In the genomic region with DNA sequence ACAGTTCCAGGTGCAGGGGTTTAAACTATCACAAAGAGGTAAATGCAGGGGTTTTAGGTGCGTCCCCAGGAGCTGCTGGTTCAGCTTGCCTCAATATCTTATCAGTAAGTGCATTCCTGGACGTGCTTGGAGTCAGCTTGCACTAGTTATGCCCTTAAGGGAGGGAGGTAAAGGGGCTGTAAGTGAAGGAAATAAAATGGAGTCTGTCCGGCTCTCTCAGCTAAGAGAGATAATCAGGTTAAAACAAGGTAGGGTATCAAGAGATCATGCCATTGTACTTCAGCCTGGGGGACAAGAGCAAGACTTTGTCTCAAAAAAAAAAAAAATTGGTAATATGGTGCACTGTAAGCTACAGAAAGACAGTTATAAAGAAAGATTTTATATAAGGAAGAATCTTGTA, we compare ENCODE assay signal across 17 cellular contexts.
"Had no signal": no experiment of that assay in that cellular context is flagged by ENCODE, and none has a peak within 500 bp of the region (broad histone marks: within the 10 kb centered on the region; RNA-seq: fewer than 3 reads in every experiment).

No MANE protein-coding gene starts in this region.

- H3K4me3 ChIP-seq: ascending aorta, body of pancreas, PC-9 had no signal

- H3K27ac Mint-ChIP-seq: activated CD8-positive, alpha-beta T cell treated with anti-CD3 and anti-CD28 coated beads, Interleukin-2, amount 10 ng/mL, durations not matched to agents 7 days and 5 days; activated naive CD4-positive, alpha-beta T cell treated with anti-CD3 and anti-CD28 coated beads, Interleukin-2, amount 50 U/mL, for 24 hours had no signal

- H3K27me3 ChIP-seq: ascending aorta, body of pancreas had no signal

- DNase-seq: activated CD4-positive, alpha-beta T cell treated with anti-CD3 and anti-CD28 coated beads, Interleukin-2, amount 50 U/mL, for 1 hour; activated CD4-positive, CD25-positive, alpha-beta regulatory T cell; activated CD8-positive, alpha-beta memory T cell treated with anti-CD3 and anti-CD28 coated beads, Interleukin-2, amount 50 U/mL, for 48 hours; activated T-cell treated with anti-CD3 and anti-CD28 coated beads, Interleukin-2, amount 50 U/mL, for 1 hour; amniotic stem cell; NCI-H1092; NCI-H2107; NCI-H226; SIG-M5 had no signal

- H3K27me3 Mint-ChIP-seq: activated naive CD4-positive, alpha-beta T cell treated with anti-CD3 and anti-CD28 coated beads, Interleukin-2, amount 50 U/mL, for 24 hours had no signal

- H3K4me3 Mint-ChIP-seq: activated CD8-positive, alpha-beta T cell treated with anti-CD3 and anti-CD28 coated beads, Interleukin-2, amount 10 ng/mL, durations not matched to agents 7 days and 5 days; activated naive CD4-positive, alpha-beta T cell treated with anti-CD3 and anti-CD28 coated beads, Interleukin-2, amount 50 U/mL, for 24 hours; central memory CD8-positive, alpha-beta T cell had no signal

- H3K27ac ChIP-seq: ascending aorta, PC-9, VCaP had no signal

- H2AFZ ChIP-seq: PC-9 had no signal

- H3K36me3 ChIP-seq: ascending aorta had no signal

- H3K4me1 ChIP-seq: ascending aorta had no signal

- H3K4me1 Mint-ChIP-seq: activated naive CD4-positive, alpha-beta T cell treated with anti-CD3 and anti-CD28 coated beads, Interleukin-2, amount 50 U/mL, for 24 hours; central memory CD8-positive, alpha-beta T cell had no signal

- FAIRE-seq: bronchial epithelial cell had no signal

- ATAC-seq: activated CD8-positive, alpha-beta T cell treated with anti-CD3 and anti-CD28 coated beads, Interleukin-2, amount 10 ng/mL, durations not matched to agents 7 days and 5 days had no signal

- H3K4me2 ChIP-seq: PC-9 had no signal

- H3K9me3 ChIP-seq: ascending aorta, body of pancreas had no signal

- H3K9me3 Mint-ChIP-seq: activated naive CD4-positive, alpha-beta T cell treated with anti-CD3 and anti-CD28 coated beads, Interleukin-2, amount 50 U/mL, for 24 hours; central memory CD8-positive, alpha-beta T cell had no signal

- H3K36me3 Mint-ChIP-seq: activated naive CD4-positive, alpha-beta T cell treated with anti-CD3 and anti-CD28 coated beads, Interleukin-2, amount 50 U/mL, for 24 hours had no signal
